8 cellular contexts compared by ENCODE assay signal in genomic region chr17:82449136-82449882, GRCh38. TPM values are rescaled to one million over a fixed set of nuclear protein-coding genes. Genes with fewer than 3 reads are reported as not detected.
DNase-seq lines count a peak whose midpoint lies in the region; ATAC-seq and TF ChIP-seq lines count a peak whose summit lies in the region.

No MANE protein-coding gene starts in this region.

- peak overlapping the region; percentile 75 for H3K4me3 ChIP-seq in kidney epithelial cell (ENCODE audit: low read depth, low read length)

- H3K27me3 ChIP-seq in kidney epithelial cell (ENCODE audit: control insufficient read depth, insufficient read depth, low read length): no peaks in the 10 kb centered on the region

- no peak for TF ChIP-seq CTCF in kidney epithelial cell (IDR thresholded peaks at IDR 0.05; ENCODE audit: insufficient read depth, low read length, poor library complexity, severe bottlenecking)

- no peaks in the 10 kb centered on the region for H3K27me3 Mint-ChIP-seq in activated naive CD4-positive, alpha-beta T cell treated with anti-CD3 and anti-CD28 coated beads, Interleukin-2, amount 50 U/mL, for 24 hours

- H3K4me1 Mint-ChIP-seq in activated naive CD4-positive, alpha-beta T cell treated with anti-CD3 and anti-CD28 coated beads, Interleukin-2, amount 50 U/mL, for 24 hours: peaks cover 45% of the 10 kb centered on the region

- H3K4me3 Mint-ChIP-seq in activated naive CD4-positive, alpha-beta T cell treated with anti-CD3 and anti-CD28 coated beads, Interleukin-2, amount 50 U/mL, for 24 hours: peak overlapping the region; percentile 97

- H3K36me3 ChIP-seq in kidney epithelial cell (ENCODE audit: control insufficient read depth, insufficient read depth, low read length): peaks cover 3% of the 10 kb centered on the region

- H3K9me3 Mint-ChIP-seq in activated naive CD4-positive, alpha-beta T cell treated with anti-CD3 and anti-CD28 coated beads, Interleukin-2, amount 50 U/mL, for 24 hours: no peaks in the 10 kb centered on the region

- peak overlapping the region; percentile 99 for H3K27ac Mint-ChIP-seq in activated naive CD4-positive, alpha-beta T cell treated with anti-CD3 and anti-CD28 coated beads, Interleukin-2, amount 50 U/mL, for 24 hours

- peaks cover 1% of the 10 kb centered on the region for H3K36me3 Mint-ChIP-seq in activated naive CD4-positive, alpha-beta T cell treated with anti-CD3 and anti-CD28 coated beads, Interleukin-2, amount 50 U/mL, for 24 hours

- DNase-seq in RPMI8226: peak; percentile 89
- DNase-seq in kidney epithelial cell (ENCODE audit: low read depth): no peak
- DNase-seq in stimulated activated CD8-positive, alpha-beta memory T cell treated with anti-CD3 and anti-CD28 coated beads, Interleukin-12 subunit alpha, Interleukin-12 subunit beta, amount 100 ng/mL, for 1 hour (ENCODE audit: low read depth): peak; percentile 57
- no peak for DNase-seq in kidney glomerular epithelial cell (lab: John Stamatoyannopoulos, UW)

- ATAC-seq in GM18511 (IDR thresholded peaks at IDR 0.05; ENCODE audit: unreplicated experiment) (peak; percentile 66), HG02840 (IDR thresholded peaks at IDR 0.05; ENCODE audit: low FRiP score, unreplicated experiment) (peak; percentile 44), GM18519 (IDR thresholded peaks at IDR 0.05; ENCODE audit: low FRiP score, unreplicated experiment) (no peak)

RNA-seq across cellular contexts. Expression of gene CYBC1, which starts 1.2 kb away (rescaled TPM):
- total RNA-seq in kidney epithelial cell: 76.0 and 106 TPM in 2 replicates

RNA-seq across cellular contexts. Expression of gene NARF, which starts 9.2 kb away (rescaled TPM):
- 59.9 and 76.3 TPM in 2 replicates for total RNA-seq in kidney epithelial cell

RNA-seq across cellular contexts. Expression of gene OGFOD3, which starts 30.9 kb away (rescaled TPM):
- total RNA-seq in kidney epithelial cell: 29.8 TPM in 2 replicates

RNA-seq across cellular contexts. Expression of gene HEXD, which starts 31.2 kb away (rescaled TPM):
- total RNA-seq in kidney epithelial cell: 18.5 and 21.6 TPM in 2 replicates

Comparison
In these comparisons a context has a peak if more than half of its experiments do, and no peak if none do; other contexts are left out.
1. DNase-seq: peak in RPMI8226 (single experiment) and stimulated activated CD8-positive, alpha-beta memory T cell treated with anti-CD3 and anti-CD28 coated beads, Interleukin-12 subunit alpha, Interleukin-12 subunit beta, amount 100 ng/mL, for 1 hour (single experiment); none in kidney epithelial cell (single experiment) and kidney glomerular epithelial cell (single experiment).